Comparison of ENCODE assay signal across 11 cellular contexts in genomic region chr13:29702912-29703351, GRCh38.
DNase-seq lines count a peak whose midpoint lies in the region; ATAC-seq and TF ChIP-seq lines count a peak whose summit lies in the region.
"Had no signal": no experiment of that assay in that cellular context is flagged by ENCODE, and none has a peak within 500 bp of the region (broad histone marks: within the 10 kb centered on the region; RNA-seq: fewer than 3 reads in every experiment).

No MANE protein-coding gene starts in this region.

- peak; percentile 27 for ATAC-seq in body of pancreas
- ATAC-seq: lower lobe of right lung had no signal

- H3K9me3 ChIP-seq in body of pancreas (no peaks in the 10 kb centered on the region), uterus (no peaks in the 10 kb centered on the region), testis (no peaks in the 10 kb centered on the region)
- H3K9me3 ChIP-seq: lower lobe of right lung had no signal

- WGBS in body of pancreas, 2 donors: 72 to 79% methylated on average over 12 to 13 of the region's 13 CpGs
- WGBS in testis, 2 donors: 28 to 52% methylated on average over 9 to 13 of the region's 13 CpGs

- no peaks in the 10 kb centered on the region for H3K36me3 ChIP-seq in body of pancreas (replicated peaks in 1 of 2; ENCODE audit: insufficient read depth in 1 of 2, low read depth in 2 of 2)
- H3K36me3 ChIP-seq in uterus: no peaks in the 10 kb centered on the region
- H3K36me3 ChIP-seq in testis (ENCODE audit: low read depth, missing control alignments): no peaks in the 10 kb centered on the region
- H3K36me3 ChIP-seq: lower lobe of right lung had no signal

- TF ChIP-seq POLR2A in body of pancreas (IDR thresholded peaks at IDR 0.05) (no peak), uterus (IDR thresholded peaks at IDR 0.05) (no peak), testis (IDR thresholded peaks at IDR 0.05) (no peak)

- TF ChIP-seq CTCF in body of pancreas (IDR thresholded peaks at IDR 0.05) (no peak), uterus (IDR thresholded peaks at IDR 0.05) (no peak), testis (IDR thresholded peaks at IDR 0.05) (no peak)

- no peak overlapping the region for H3K27ac ChIP-seq in body of pancreas
- no peak overlapping the region for H3K27ac ChIP-seq in uterus
- H3K27ac ChIP-seq in testis: no peak overlapping the region
- H3K27ac ChIP-seq: lower lobe of right lung had no signal

- intact Hi-C loops in body of pancreas (cut with DNase I): loop anchor here (5.0 kb wide), 1 partner anchor 201 kb away; no protein-coding TSS in a partner anchor
- intact Hi-C loops in uterus (cut with DNase I; ENCODE audit: low total_unique reads): no loop called here
- intact Hi-C loops in testis (cut with DNase I; ENCODE audit: low total_unique reads): no loop called here

- H3K27me3 ChIP-seq in body of pancreas (no peaks in the 10 kb centered on the region), uterus (no peaks in the 10 kb centered on the region), testis (no peaks in the 10 kb centered on the region)

- no peaks in the 10 kb centered on the region for H3K4me1 ChIP-seq in body of pancreas
- no peaks in the 10 kb centered on the region for H3K4me1 ChIP-seq in uterus
- no peaks in the 10 kb centered on the region for H3K4me1 ChIP-seq in testis
- H3K4me1 ChIP-seq: lower lobe of right lung had no signal

- DNase-seq in SIG-M5 treated with dmso at 0.1 percent for 504 hours (lab: John Stamatoyannopoulos, UW; ENCODE audit: unreplicated experiment): peak; percentile 53
- DNase-seq in SIG-M5 (lab: John Stamatoyannopoulos, UW): no peak
- peak in 1 of 4 donors; percentile 18 for DNase-seq in body of pancreas
- DNase-seq in iPS-NIHi7 (ENCODE audit: extremely low spot score): peak; percentile 65
- DNase-seq in uterus: peak; percentile 46 to 59
- no peak for DNase-seq in testis
- no peak for DNase-seq in amygdala (lab: John Stamatoyannopoulos, UW)
- no peak for DNase-seq in DMS53 (lab: John Stamatoyannopoulos, UW)
- DNase-seq: 8988T, lower lobe of right lung, NCI-H187 treated with DMSO at 0.1 percent for 48 hours had no signal

- no peak overlapping the region for H3K4me3 ChIP-seq in body of pancreas
- H3K4me3 ChIP-seq in uterus: no peak overlapping the region
- no peak overlapping the region for H3K4me3 ChIP-seq in testis
- H3K4me3 ChIP-seq: lower lobe of right lung had no signal

Comparison
In these comparisons a context has a peak if more than half of its experiments do, and no peak if none do; other contexts are left out.
1. DNase-seq: peak in SIG-M5 treated with dmso at 0.1 percent for 504 hours (single experiment), iPS-NIHi7 (single experiment) and uterus (2 of 2); none in SIG-M5 (single experiment), testis (single experiment), amygdala (0 of 56) and DMS53 (single experiment).